In genomic region chr14:56087824-56088571, GRCh38 we compare ENCODE assay signal across 16 cellular contexts. TPM values are rescaled to one million over a fixed set of nuclear protein-coding genes. Genes with fewer than 3 reads are reported as not detected.
DNase-seq lines count a peak whose midpoint lies in the region; ATAC-seq and TF ChIP-seq lines count a peak whose summit lies in the region.
"Had no signal": no experiment of that assay in that cellular context is flagged by ENCODE, and none has a peak within 500 bp of the region (broad histone marks: within the 10 kb centered on the region; RNA-seq: fewer than 3 reads in every experiment).

No MANE protein-coding gene starts in this region.

- WGBS in smooth muscle cell (ENCODE audit: low lambda C conversion rate), result 54% methylated on average over 8 of the region's 8 CpGs

- no peaks in the 10 kb centered on the region for H3K79me2 ChIP-seq in fibroblast of lung (ENCODE audit: control insufficient read depth, insufficient read depth, low read length)
- H3K79me2 ChIP-seq in smooth muscle cell (ENCODE audit: low read depth), result no peaks in the 10 kb centered on the region

- DNase-seq in DMS153 (lab: John Stamatoyannopoulos, UW), result peak; percentile 40
- DNase-seq in DMS153 treated with DMSO at 0.1 percent for 48 hours (lab: John Stamatoyannopoulos, UW; ENCODE audit: unreplicated experiment), result no peak
- DNase-seq in NCI-H526 treated with DMSO at 0.1 percent for 48 hours (lab: John Stamatoyannopoulos, UW), result peak; percentile 90
- DNase-seq in fibroblast of lung (ENCODE audit: low read depth in 2 of 2), result peak; percentile 47 to 74
- DNase-seq in smooth muscle cell (lab: John Stamatoyannopoulos, UW; ENCODE audit: unreplicated experiment), result no peak
- no peak for DNase-seq in activated T-cell treated with anti-CD3 and anti-CD28 coated beads, Interleukin-2, amount 50 U/mL, for 48 hours
- DNase-seq: activated CD4-positive, alpha-beta memory T cell treated with anti-CD3 and anti-CD28 coated beads for 36 hours; activated effector memory CD4-positive, alpha-beta T cell treated with anti-CD3 and anti-CD28 coated beads, Interleukin-2, amount 50 U/mL, for 16 hours; CD4-positive, alpha-beta T cell; heart left ventricle; KG1; RPMI8226 had no signal

- H3F3A ChIP-seq in smooth muscle cell (ENCODE audit: low read depth), result no peaks in the 10 kb centered on the region

- ATAC-seq in GM21528 (IDR thresholded peaks at IDR 0.05; ENCODE audit: low FRiP score, unreplicated experiment) (no peak), GM19467 (IDR thresholded peaks at IDR 0.05; ENCODE audit: unreplicated experiment) (no peak)
- ATAC-seq: heart left ventricle had no signal

- H4K20me1 ChIP-seq in fibroblast of lung (ENCODE audit: control insufficient read depth, extremely low read depth, insufficient read depth, low read length), result no peaks in the 10 kb centered on the region
- no peaks in the 10 kb centered on the region for H4K20me1 ChIP-seq in smooth muscle cell (ENCODE audit: low read depth)

- no peak overlapping the region for H3K4me2 ChIP-seq in fibroblast of lung (ENCODE audit: extremely low read depth, insufficient read depth, low read length)
- no peak overlapping the region for H3K4me2 ChIP-seq in smooth muscle cell

- H2AFZ ChIP-seq in fibroblast of lung (ENCODE audit: low read length) (no peak overlapping the region), smooth muscle cell (ENCODE audit: low read depth) (peak overlapping the region; percentile 49)

- H3K36me3 ChIP-seq in fibroblast of lung (ENCODE audit: control insufficient read depth, insufficient read depth, low read length), result no peaks in the 10 kb centered on the region
- no peaks in the 10 kb centered on the region for H3K36me3 ChIP-seq in smooth muscle cell (ENCODE audit: low read depth)
- H3K36me3 ChIP-seq: cardiac muscle cell, heart left ventricle had no signal

- H3K4me3 ChIP-seq in fibroblast of lung (replicated peaks in 1 of 4; ENCODE audit: control extremely low read depth in 1 of 4, insufficient read depth in 1 of 4, low read depth in 3 of 4, low read length in 4 of 4) (no peak overlapping the region), smooth muscle cell (no peak overlapping the region)
- H3K4me3 ChIP-seq: cardiac muscle cell, heart left ventricle had no signal

- H3K27ac ChIP-seq in fibroblast of lung (ENCODE audit: insufficient read depth, low read length), result no peak overlapping the region
- no peak overlapping the region for H3K27ac ChIP-seq in smooth muscle cell (ENCODE audit: low read depth)
- H3K27ac ChIP-seq: 22Rv1, cardiac muscle cell had no signal

- no peaks in the 10 kb centered on the region for H3K4me1 ChIP-seq in fibroblast of lung (ENCODE audit: control insufficient read depth, extremely low read depth, insufficient read depth, low read length)
- peaks cover 8% of the 10 kb centered on the region for H3K4me1 ChIP-seq in smooth muscle cell (ENCODE audit: low read depth)

- no peaks in the 10 kb centered on the region for H3K9me3 ChIP-seq in fibroblast of lung (ENCODE audit: control insufficient read depth, insufficient read depth, low read depth, low read length)
- no peaks in the 10 kb centered on the region for H3K9me3 ChIP-seq in smooth muscle cell (replicated peaks; ENCODE audit: low read depth)
- H3K9me3 ChIP-seq: heart left ventricle had no signal

- H3K9ac ChIP-seq in fibroblast of lung (ENCODE audit: insufficient read depth, low read length), result no peak overlapping the region
- H3K9ac ChIP-seq in smooth muscle cell (ENCODE audit: low read depth), result no peak overlapping the region

- no peak for TF ChIP-seq CTCF in fibroblast of lung (conservative IDR thresholded peaks at IDR 0.05 in 1 of 2, IDR thresholded peaks at IDR 0.05 in 1 of 2; ENCODE audit: low read depth in 1 of 2, low read length in 2 of 2)
- no peak for TF ChIP-seq CTCF in smooth muscle cell (IDR thresholded peaks at IDR 0.05; ENCODE audit: borderline replicate concordance, insufficient read depth, poor library complexity, severe bottlenecking)

- H3K27me3 ChIP-seq in fibroblast of lung (ENCODE audit: control insufficient read depth, insufficient read depth, low read length) (peaks cover 8% of the 10 kb centered on the region), smooth muscle cell (ENCODE audit: low read depth) (no peaks in the 10 kb centered on the region)
- H3K27me3 ChIP-seq: cardiac muscle cell had no signal

RNA-seq across cellular contexts. Expression of gene PELI2, which starts 30.2 kb away (rescaled TPM):
- total RNA-seq in fibroblast of lung, result 28.5 and 29.2 TPM in 2 replicates
- 15.5 and 17.5 TPM in 2 replicates for polyA plus RNA-seq in fibroblast of lung
- 4.4 and 6.1 TPM in 2 replicates for polyA plus RNA-seq in fibroblast of lung (2012)
- 3.6 and 16.3 TPM in 2 replicates for polyA minus RNA-seq in fibroblast of lung (ENCODE audit: low replicate concordance)
- total RNA-seq in smooth muscle cell, result 9.1 and 12.6 TPM in 2 replicates
- 3.3 and 4.6 TPM in 2 replicates for polyA plus RNA-seq in smooth muscle cell

Comparison
In these comparisons a context has a peak if more than half of its experiments do, and no peak if none do; other contexts are left out.
1. DNase-seq: peak in DMS153 (single experiment), NCI-H526 treated with DMSO at 0.1 percent for 48 hours (single experiment) and fibroblast of lung (2 of 2); none in DMS153 treated with DMSO at 0.1 percent for 48 hours (single experiment), smooth muscle cell (single experiment) and activated T-cell treated with anti-CD3 and anti-CD28 coated beads, Interleukin-2, amount 50 U/mL, for 48 hours (0 of 2).